Comparison of ENCODE assay signal across 9 cellular contexts in the genomic region with DNA sequence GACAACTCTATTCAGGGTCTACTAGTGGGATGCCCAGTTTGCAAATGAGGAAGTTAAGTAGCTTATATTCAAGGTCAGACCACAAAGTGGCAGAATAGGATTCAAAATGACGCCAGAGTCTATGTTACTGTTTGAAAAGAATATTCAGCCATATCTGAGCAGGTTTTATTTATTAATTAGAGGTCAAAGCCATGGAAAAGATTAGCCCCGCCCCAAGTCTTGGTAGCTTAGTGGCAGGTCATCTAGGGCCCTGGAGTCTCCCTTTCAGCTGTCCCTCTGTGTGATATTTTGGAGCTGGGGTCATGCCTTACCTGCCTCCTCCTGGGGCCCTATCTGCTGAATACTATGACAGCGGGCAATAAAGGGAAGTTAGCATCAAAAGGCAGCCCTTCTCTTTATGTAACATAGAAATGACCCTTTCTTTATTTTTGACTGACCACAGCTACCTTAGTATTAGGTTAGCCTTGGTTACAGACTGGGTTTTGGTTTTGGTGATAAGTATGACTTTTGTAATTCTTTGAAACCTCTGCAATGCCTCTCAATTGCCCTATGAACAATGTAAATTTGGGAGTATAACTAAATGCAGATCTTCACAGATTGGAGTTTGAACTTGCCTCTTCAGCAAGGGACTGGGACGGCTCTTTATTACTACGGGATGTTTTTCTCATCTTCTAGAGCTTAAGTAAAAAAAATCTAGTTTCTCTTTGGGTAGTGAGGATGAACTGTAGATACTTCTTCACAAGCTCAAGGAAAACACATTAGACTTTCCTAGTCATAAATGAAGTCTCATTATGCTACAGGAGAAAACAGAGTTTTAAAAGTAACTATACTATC.
A peak's percentile ranks its signal among the peaks of the same experiment; 100 is the strongest.
DNase-seq lines count a peak whose midpoint lies in the region; ATAC-seq and TF ChIP-seq lines count a peak whose summit lies in the region.
"Had no signal": no experiment of that assay in that cellular context is flagged by ENCODE, and none has a peak within 500 bp of the region (broad histone marks: within the 10 kb centered on the region; RNA-seq: fewer than 3 reads in every experiment).

No MANE protein-coding gene starts in this region.

- peaks cover 66% of the 10 kb centered on the region for H3K4me1 Mint-ChIP-seq in activated CD8-positive, alpha-beta T cell treated with anti-CD3 and anti-CD28 coated beads for 36 hours (ENCODE audit: low read depth)

- H3K36me3 ChIP-seq in BLaER1 treated with 17β-estradiol and CSF1 and Interleukin-3, amounts not matched to agents 10 nM and 100 nM = no peaks in the 10 kb centered on the region
- H3K36me3 ChIP-seq in uterus = no peaks in the 10 kb centered on the region

- CTCF ChIA-PET in activated CD8-positive, alpha-beta T cell treated with anti-CD3 and anti-CD28 coated beads for 36 hours (lab: Charles Lee) = interaction anchor here (0.6 to 1.6 kb wide), 8 partner anchors 10 to 199 kb away, joined by 3 to 8 read pairs (median 4); a partner anchor contains a TSS

- H3K27ac ChIP-seq in BLaER1 treated with 17β-estradiol and CSF1 and Interleukin-3, amounts not matched to agents 10 nM and 100 nM = peak overlapping the region; percentile 30 to 96 (median 91); a peak in 21 of 22 replicates
- no peak overlapping the region for H3K27ac ChIP-seq in dorsolateral prefrontal cortex
- H3K27ac ChIP-seq in uterus = no peak overlapping the region

- H3K9ac ChIP-seq in BLaER1 treated with 17β-estradiol and CSF1 and Interleukin-3, amounts not matched to agents 10 nM and 100 nM = peak overlapping the region; percentile 12 to 89 (median 80); a peak in 21 of 22 replicates

- H3K27me3 Mint-ChIP-seq in activated CD8-positive, alpha-beta T cell treated with anti-CD3 and anti-CD28 coated beads for 36 hours = no peaks in the 10 kb centered on the region

- POLR2A ChIA-PET in activated CD8-positive, alpha-beta T cell treated with anti-CD3 and anti-CD28 coated beads for 36 hours (lab: Charles Lee) = interaction anchor here (0.6 to 1.2 kb wide), 4 partner anchors 9 to 178 kb away, joined by 3 to 5 read pairs (median 3); no protein-coding TSS in a partner anchor

- peak overlapping the region; percentile 75 to 97 (median 82) for H3K4me2 ChIP-seq in BLaER1 treated with 17β-estradiol and CSF1 and Interleukin-3, amounts not matched to agents 10 nM and 100 nM

- H3K9me3 ChIP-seq in BLaER1 treated with 17β-estradiol and CSF1 and Interleukin-3, amounts not matched to agents 10 nM and 100 nM (replicated peaks in 1 of 11) = peaks cover 0 to 7% (median 0%) of the 10 kb centered on the region in 11 experiments; a peak in 4 of 22 replicates
- no peaks in the 10 kb centered on the region for H3K9me3 ChIP-seq in uterus

- intact Hi-C loops in activated CD8-positive, alpha-beta T cell treated with anti-CD3 and anti-CD28 coated beads for 36 hours (cut with micrococcal nuclease) = no loop called here
- intact Hi-C loops in dorsolateral prefrontal cortex (cut with DNase I) (no loop called here), uterus (cut with DNase I; ENCODE audit: low total_unique reads) (no loop called here)

- H4K20me1 ChIP-seq in BLaER1 treated with 17β-estradiol and CSF1 and Interleukin-3, amounts not matched to agents 10 nM and 100 nM = no peaks in the 10 kb centered on the region

- peaks cover 8% of the 10 kb centered on the region for H3K9me3 Mint-ChIP-seq in activated CD8-positive, alpha-beta T cell treated with anti-CD3 and anti-CD28 coated beads for 36 hours

- peaks cover 67 to 97% (median 86%) of the 10 kb centered on the region in 10 experiments for H3K4me1 ChIP-seq in BLaER1 treated with 17β-estradiol and CSF1 and Interleukin-3, amounts not matched to agents 10 nM and 100 nM
- no peaks in the 10 kb centered on the region for H3K4me1 ChIP-seq in uterus

- peak overlapping the region; percentile 92 for H3K27ac Mint-ChIP-seq in activated CD8-positive, alpha-beta T cell treated with anti-CD3 and anti-CD28 coated beads for 36 hours

- H3K27me3 ChIP-seq in BLaER1 treated with 17β-estradiol and CSF1 and Interleukin-3, amounts not matched to agents 10 nM and 100 nM = no peaks in the 10 kb centered on the region
- H3K27me3 ChIP-seq in dorsolateral prefrontal cortex (no peaks in the 10 kb centered on the region), uterus (no peaks in the 10 kb centered on the region)

- TF ChIP-seq POLR2A in uterus (IDR thresholded peaks at IDR 0.05) = no peak

- peak; percentile 22 for DNase-seq in activated CD8-positive, alpha-beta T cell treated with anti-CD3 and anti-CD28 coated beads for 36 hours
- no peak for DNase-seq in dorsolateral prefrontal cortex
- DNase-seq in NCI-H128 (lab: John Stamatoyannopoulos, UW; ENCODE audit: unreplicated experiment) = no peak
- no peak for DNase-seq in uterus
- DNase-seq: anterior cingulate cortex had no signal

- H3K4me3 ChIP-seq in BLaER1 treated with 17β-estradiol and CSF1 and Interleukin-3, amounts not matched to agents 10 nM and 100 nM = peak overlapping the region in 5 of 10 experiments; percentile 5 to 46 (median 30); a peak in 4 of 20 replicates
- no peak overlapping the region for H3K4me3 ChIP-seq in dorsolateral prefrontal cortex
- H3K4me3 ChIP-seq in uterus = no peak overlapping the region

- peak overlapping the region; percentile 64 for H3K4me3 Mint-ChIP-seq in activated CD8-positive, alpha-beta T cell treated with anti-CD3 and anti-CD28 coated beads for 36 hours

- TF ChIP-seq CTCF in activated CD8-positive, alpha-beta T cell treated with anti-CD3 and anti-CD28 coated beads for 36 hours (IDR thresholded peaks at IDR 0.05) = no peak
- TF ChIP-seq CTCF in dorsolateral prefrontal cortex (IDR thresholded peaks at IDR 0.05 in 54 of 56, conservative IDR thresholded peaks at IDR 0.05 in 2 of 56; ENCODE audit: low read depth in 1 of 56, partially characterized antibody in 56 of 56) (no peak), uterus (IDR thresholded peaks at IDR 0.05) (no peak)

- H3K36me3 Mint-ChIP-seq in activated CD8-positive, alpha-beta T cell treated with anti-CD3 and anti-CD28 coated beads for 36 hours (ENCODE audit: low read depth) = peaks cover 12% of the 10 kb centered on the region

- ATAC-seq in GM19043 (IDR thresholded peaks at IDR 0.05; ENCODE audit: low read depth, unreplicated experiment) (peak; percentile 28), HG03460 (IDR thresholded peaks at IDR 0.05; ENCODE audit: unreplicated experiment) (peak; percentile 38), GM19455 (IDR thresholded peaks at IDR 0.05; ENCODE audit: unreplicated experiment) (no peak)
- ATAC-seq in activated CD8-positive, alpha-beta T cell treated with anti-CD3 and anti-CD28 coated beads for 36 hours = no peak

Comparison
In these comparisons a context has a peak if more than half of its experiments do, and no peak if none do; other contexts are left out.
1. H3K27ac ChIP-seq: peak in BLaER1 treated with 17β-estradiol and CSF1 and Interleukin-3, amounts not matched to agents 10 nM and 100 nM (11 of 11); none in dorsolateral prefrontal cortex (0 of 59) and uterus (0 of 2).
2. ATAC-seq: peak in GM19043 (single experiment) and HG03460 (single experiment); none in activated CD8-positive, alpha-beta T cell treated with anti-CD3 and anti-CD28 coated beads for 36 hours (single experiment) and GM19455 (single experiment).